8 cellular contexts compared by ENCODE assay signal in genomic region chr1:3068400-3069361, GRCh38. TPM values are rescaled to one million over a fixed set of nuclear protein-coding genes. Genes with fewer than 3 reads are reported as not detected.
DNase-seq lines count a peak whose midpoint lies in the region; TF ChIP-seq lines count a peak whose summit lies in the region.

Gene PRDM16 (plus strand): TSS chr1:3069203. CDS start chr1:3069260, 57 bp downstream.

- H3K27ac ChIP-seq in RWPE1 (peak within 1 kb of the TSS; percentile 34; the same call in 1 of the 2 replicates), tibial nerve (peak within 1 kb of the TSS; percentile 91 to 97 (median 97))

- H3K9me3 ChIP-seq in ES-I3 (ENCODE audit: control insufficient read depth, insufficient read depth, low read length) (no peaks in the 10 kb centered on the region), endocrine pancreas (ENCODE audit: control insufficient read depth, low read length) (no peaks in the 10 kb centered on the region), mucosa of stomach (ENCODE audit: control insufficient read depth, low read length) (no peaks in the 10 kb centered on the region), tibial nerve (no peaks in the 10 kb centered on the region)

- TF ChIP-seq EP300 in tibial nerve (IDR thresholded peaks at IDR 0.05): peak in 1 of 2 donors; percentile 42

- no peak for TF ChIP-seq POLR2A in tibial nerve (IDR thresholded peaks at IDR 0.05)

- peak within 1 kb of the TSS; percentile 54 for H3K9ac ChIP-seq in ES-I3 (ENCODE audit: low read depth, low read length)
- peak within 1 kb of the TSS; percentile 63 for H3K9ac ChIP-seq in endocrine pancreas (ENCODE audit: control insufficient read depth, insufficient read depth, low read length)
- peak within 1 kb of the TSS; percentile 92 for H3K9ac ChIP-seq in mucosa of stomach (ENCODE audit: low read length)

- CTCF ChIA-PET in RWPE1 (lab: Yijun Ruan, JAX): interaction anchor here (0.6 to 1.0 kb wide), 2 partner anchors 192 to 355 kb away, joined by 3 read pairs; no protein-coding TSS in a partner anchor

- 1% methylated on average over 92 to 94 of the region's 110 CpGs for WGBS in tibial nerve, 2 donors

- POLR2A ChIA-PET in RWPE1 (lab: Yijun Ruan, JAX; ENCODE audit: low non-redundant PET): no interaction called here

- in situ Hi-C loops in GM13976 (cut with MboI; ENCODE audit: low sequenced_read_pairs, unreplicated experiment): no loop called here

- TF ChIP-seq CTCF in RWPE1 (conservative IDR thresholded peaks at IDR 0.05; ENCODE audit: low read depth): no peak
- TF ChIP-seq CTCF in tibial nerve (IDR thresholded peaks at IDR 0.05): no peak
- TF ChIP-seq CTCF in GM13976 (IDR thresholded peaks at IDR 0.05; ENCODE audit: borderline replicate concordance, control extremely low read depth, extremely low read depth, insufficient read depth, missing control alignments): no peak

- H3K27me3 ChIP-seq in endocrine pancreas (ENCODE audit: control insufficient read depth, insufficient read depth, low read length): no peaks in the 10 kb centered on the region
- H3K27me3 ChIP-seq in mucosa of stomach (ENCODE audit: control insufficient read depth, insufficient read depth, low read length): peaks cover 5% of the 10 kb centered on the region
- peaks cover 0 to 82% of the 10 kb centered on the region in 2 donors for H3K27me3 ChIP-seq in tibial nerve

- peak; percentile 38 for DNase-seq in RWPE1 (ENCODE audit: low spot score)
- peak in 1 of 2 donors; percentile 34 for DNase-seq in tibial nerve (ENCODE audit: low spot score in 2 of 2)
- DNase-seq in CD1c-positive myeloid dendritic cell (ENCODE audit: extremely low spot score): no peak
- no peak for DNase-seq in NOMO-1 treated with dmso at 0.1 percent for 144 hours (lab: John Stamatoyannopoulos, UW; ENCODE audit: unreplicated experiment)
- no peak for DNase-seq in GM13976 (ENCODE audit: low spot score)

- H3K36me3 ChIP-seq in ES-I3 (ENCODE audit: insufficient read depth, low read length): no peaks in the 10 kb centered on the region
- H3K36me3 ChIP-seq in endocrine pancreas (ENCODE audit: control insufficient read depth, insufficient read depth, low read length): no peaks in the 10 kb centered on the region
- no peaks in the 10 kb centered on the region for H3K36me3 ChIP-seq in mucosa of stomach (ENCODE audit: control insufficient read depth, insufficient read depth, low read length)
- H3K36me3 ChIP-seq in tibial nerve: no peaks in the 10 kb centered on the region

- H3K4me1 ChIP-seq in ES-I3 (ENCODE audit: insufficient read depth, low read length): peaks cover 4% of the 10 kb centered on the region; the same call in 1 of the 2 replicates
- H3K4me1 ChIP-seq in endocrine pancreas (ENCODE audit: control insufficient read depth, insufficient read depth, low read length): no peaks in the 10 kb centered on the region
- H3K4me1 ChIP-seq in mucosa of stomach (ENCODE audit: control insufficient read depth, insufficient read depth, low read length): peaks cover 34% of the 10 kb centered on the region
- H3K4me1 ChIP-seq in tibial nerve: peaks cover 0 to 82% (median 25%) of the 10 kb centered on the region in 4 donors

- no peak within 1 kb of the TSS for H3K4me3 ChIP-seq in endocrine pancreas (ENCODE audit: control insufficient read depth, insufficient read depth, low read length)
- peak within 1 kb of the TSS; percentile 77 for H3K4me3 ChIP-seq in mucosa of stomach (ENCODE audit: low read length)
- H3K4me3 ChIP-seq in tibial nerve: peak within 1 kb of the TSS; percentile 58 to 87 (median 77)

RNA-seq across cellular contexts. Expression of gene PRDM16, which starts in this region (rescaled TPM):
- total RNA-seq in tibial nerve: 10 to 100 TPM in 3 of 4 donors, 1 to 10 TPM in 1; 5.9 to 41.7 (median 11.2) TPM
